In the genomic region with DNA sequence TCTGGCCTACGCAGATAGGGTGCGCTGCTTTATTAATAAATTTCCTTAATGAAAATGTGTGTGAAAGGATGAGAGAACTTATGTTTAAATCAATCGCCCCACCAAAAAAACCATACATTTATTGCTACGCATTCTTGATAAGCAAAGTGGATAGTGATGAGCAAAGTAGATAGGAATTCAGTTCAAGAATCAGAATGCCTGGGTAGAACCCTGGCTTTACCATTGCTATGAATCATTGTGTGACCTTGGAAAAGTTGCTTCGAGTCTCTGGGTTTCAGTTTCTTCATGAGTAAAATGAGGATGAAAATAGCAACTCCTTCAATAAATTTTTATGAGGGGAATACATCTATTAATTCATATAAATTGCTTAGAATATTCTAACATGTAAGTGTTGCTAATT, we compare ENCODE assay signal across 24 cellular contexts. TPM values are rescaled to one million over a fixed set of nuclear protein-coding genes. Genes with fewer than 3 reads are reported as not detected.
DNase-seq lines count a peak whose midpoint lies in the region; ATAC-seq and TF ChIP-seq lines count a peak whose summit lies in the region.
"Had no signal": no experiment of that assay in that cellular context is flagged by ENCODE, and none has a peak within 500 bp of the region (broad histone marks: within the 10 kb centered on the region; RNA-seq: fewer than 3 reads in every experiment).

No MANE protein-coding gene starts in this region.

- H3K27ac Mint-ChIP-seq in glutamatergic neuron (ENCODE audit: unreplicated experiment), result no peak overlapping the region
- H3K27ac Mint-ChIP-seq: activated naive CD4-positive, alpha-beta T cell treated with anti-CD3 and anti-CD28 coated beads, Interleukin-2, amount 50 U/mL, for 24 hours had no signal

- H3K4me3 ChIP-seq in astrocyte of the spinal cord (ENCODE audit: low read depth, low read length), result no peak overlapping the region
- H3K4me3 ChIP-seq: heart right ventricle, skin epidermis, upper lobe of right lung had no signal

- DNase-seq in ACHN (peak; percentile 78), NCI-H226 (peak; percentile 78), astrocyte of the spinal cord (ENCODE audit: low read depth, low spot score) (peak; percentile 71), iris pigment epithelial cell (ENCODE audit: low read depth) (peak; percentile 92), NCI-H526 (lab: John Stamatoyannopoulos, UW) (no peak), glutamatergic neuron (no peak), DMS153 treated with DMSO at 0.1 percent for 48 hours (lab: John Stamatoyannopoulos, UW; ENCODE audit: unreplicated experiment) (no peak)
- DNase-seq: activated CD4-positive, alpha-beta T cell treated with anti-CD3 and anti-CD28 coated beads for 4 hours; cerebellar nuclear complex; COR-L47; GDM1; H9; heart right ventricle; kidney; NCI-H2107; occipital lobe; Right ventricle myocardium superior; stimulated activated naive CD4-positive, alpha-beta T cell; T-helper 9 cell; upper lobe of right lung had no signal

- peaks cover 13% of the 10 kb centered on the region for H3K27me3 Mint-ChIP-seq in glutamatergic neuron (ENCODE audit: unreplicated experiment)

- H3K36me3 Mint-ChIP-seq in glutamatergic neuron (ENCODE audit: unreplicated experiment), result no peaks in the 10 kb centered on the region
- H3K36me3 Mint-ChIP-seq: activated naive CD4-positive, alpha-beta T cell treated with anti-CD3 and anti-CD28 coated beads, Interleukin-2, amount 50 U/mL, for 24 hours had no signal

- H3K9me3 Mint-ChIP-seq in glutamatergic neuron (ENCODE audit: unreplicated experiment), result peaks cover 23% of the 10 kb centered on the region
- H3K9me3 Mint-ChIP-seq: activated naive CD4-positive, alpha-beta T cell treated with anti-CD3 and anti-CD28 coated beads, Interleukin-2, amount 50 U/mL, for 24 hours; H9 had no signal

- in situ Hi-C loops in ACHN (cut with HindIII; ENCODE audit: low pct_ligation_motif_present, low pct_unique_long_range_greater_than_20kb, low sequenced_read_pairs) (no loop called here), astrocyte of the spinal cord (cut with HindIII; ENCODE audit: low sequenced_read_pairs) (no loop called here)

- TF ChIP-seq CTCF in astrocyte of the spinal cord (IDR thresholded peaks at IDR 0.05; ENCODE audit: low read depth, low read length), result no peak
- TF ChIP-seq CTCF in glutamatergic neuron (IDR thresholded peaks at IDR 0.05; ENCODE audit: partially characterized antibody, unreplicated experiment), result no peak

- no peak overlapping the region for H3K4me3 Mint-ChIP-seq in glutamatergic neuron (ENCODE audit: unreplicated experiment)

- peaks cover 13% of the 10 kb centered on the region for H3K4me1 Mint-ChIP-seq in glutamatergic neuron (ENCODE audit: low read depth, unreplicated experiment)

- no peak for ATAC-seq in HG02840 (IDR thresholded peaks at IDR 0.05; ENCODE audit: low FRiP score, unreplicated experiment)
- ATAC-seq: heart right ventricle, HepG2, upper lobe of right lung had no signal

RNA-seq across cellular contexts. Expression of a gene that starts 2.6 kb away (rescaled TPM):
- total RNA-seq in glutamatergic neuron (ENCODE audit: unreplicated experiment), result 115 TPM

Comparison
In these comparisons a context has a peak if more than half of its experiments do, and no peak if none do; other contexts are left out.
1. DNase-seq: peak in ACHN (single experiment), NCI-H226 (single experiment), astrocyte of the spinal cord (single experiment) and iris pigment epithelial cell (single experiment); none in NCI-H526 (0 of 2), glutamatergic neuron (single experiment) and DMS153 treated with DMSO at 0.1 percent for 48 hours (single experiment).